ENCODE assay signal across 19 cellular contexts in genomic region chr15:59738676-59739075, GRCh38.
"Had no signal": no experiment of that assay in that cellular context is flagged by ENCODE, and none has a peak within 500 bp of the region (broad histone marks: within the 10 kb centered on the region; RNA-seq: fewer than 3 reads in every experiment).

No MANE protein-coding gene starts in this region.

- DNase-seq: activated CD4-positive, alpha-beta memory T cell treated with anti-CD3 and anti-CD28 coated beads for 36 hours; activated naive CD4-positive, alpha-beta T cell treated with anti-CD3 and anti-CD28 coated beads, Interleukin-2, amount 10 ng/mL, durations not matched to agents 7 days and 5 days; activated T-cell treated with anti-CD3 and anti-CD28 coated beads, Interleukin-2, amount 50 U/mL, for 24 hours; endodermal cell; erythroblast; gastrocnemius medialis; heart left ventricle; immature natural killer cell; left cardiac atrium; stimulated activated CD4-positive, alpha-beta T cell treated with anti-CD3 and anti-CD28 coated beads, Interleukin-15, amount 100 ng/mL, for 24 hours; stimulated activated CD4-positive, alpha-beta T cell treated with anti-CD3 and anti-CD28 coated beads, Interleukin-4, amount 100 ng/mL, for 24 hours; stimulated activated naive CD4-positive, alpha-beta T cell; WERI-Rb-1 had no signal

- H3K4me3 ChIP-seq: cardiac muscle cell, gastrocnemius medialis, heart left ventricle, lung, right atrium auricular region, skin epidermis, tibial nerve, vagina had no signal
